In genomic region chr21:28632718-28633408, GRCh38 we compare ENCODE assay signal across 12 cellular contexts.
DNase-seq lines count a peak whose midpoint lies in the region; FAIRE-seq and TF ChIP-seq lines count a peak whose summit lies in the region.
"Had no signal": no experiment of that assay in that cellular context is flagged by ENCODE, and none has a peak within 500 bp of the region (broad histone marks: within the 10 kb centered on the region; RNA-seq: fewer than 3 reads in every experiment).

No MANE protein-coding gene starts in this region.

- DNase-seq in HTR-8/SVneo (ENCODE audit: insufficient read length, low spot score) (peak; percentile 29), MCF 10A (ENCODE audit: unreplicated experiment) (peak; percentile 74), hepatic stellate cell (ENCODE audit: low spot score) (peak; percentile 19), HAP-1 (ENCODE audit: low spot score in 2 of 2) (no peak), HUDEP-2 (lab: John Stamatoyannopoulos, UW; ENCODE audit: unreplicated experiment in 76 of 76) (no peak), SK-N-DZ (ENCODE audit: low spot score) (no peak), MV-4-11 (lab: John Stamatoyannopoulos, UW) (no peak)
- DNase-seq: foreskin melanocyte, NCI-H1436, SW 1271 had no signal

- peak; percentile 42 for FAIRE-seq in HTR-8/SVneo (lab: Jason Lieb, UNC)

- peak overlapping the region; percentile 84 for H3K27ac Mint-ChIP-seq in MCF 10A (ENCODE audit: low read depth, unreplicated experiment)
- H3K27ac Mint-ChIP-seq: stimulated activated memory B cell treated with anti-CD40 and anti-IgM and Interleukin-4, amounts not matched to agents 10 μg/mL and 1 μg/mL and 100 μg/mL, for 72 hours had no signal

- no peaks in the 10 kb centered on the region for H3K9me3 Mint-ChIP-seq in MCF 10A (ENCODE audit: unreplicated experiment)

- CTCF ChIA-PET in MCF 10A (lab: Yijun Ruan, JAX): interaction anchor here (0.6 to 4.2 kb wide), 7 partner anchors 61 to 1803 kb away, joined by 3 to 22 read pairs (median 4); no protein-coding TSS in a partner anchor

- H3K4me3 Mint-ChIP-seq in MCF 10A (ENCODE audit: unreplicated experiment): peak overlapping the region; percentile 19
- H3K4me3 Mint-ChIP-seq: stimulated activated memory B cell treated with anti-CD40 and anti-IgM and Interleukin-4, amounts not matched to agents 10 μg/mL and 1 μg/mL and 100 μg/mL, for 72 hours had no signal

- H3K27me3 Mint-ChIP-seq in MCF 10A (ENCODE audit: insufficient read depth, unreplicated experiment): no peaks in the 10 kb centered on the region
- H3K27me3 Mint-ChIP-seq: stimulated activated memory B cell treated with anti-CD40 and anti-IgM and Interleukin-4, amounts not matched to agents 10 μg/mL and 1 μg/mL and 100 μg/mL, for 72 hours had no signal

- H3K4me3 ChIP-seq in subcutaneous abdominal adipose tissue (ENCODE audit: low read depth in 1 of 5, low read length in 5 of 5): peak overlapping the region in 2 of 5 donors; percentile 4 to 35
- no peak overlapping the region for H3K4me3 ChIP-seq in HAP-1

- H3K9me3 ChIP-seq in subcutaneous abdominal adipose tissue (ENCODE audit: control insufficient read depth in 5 of 5, low read length in 5 of 5): no peaks in the 10 kb centered on the region
- H3K9me3 ChIP-seq in HAP-1: peaks cover 2% of the 10 kb centered on the region; the same call in 1 of the 2 replicates

- intact Hi-C loops in MCF 10A (cut with micrococcal nuclease): loop anchor here (10.0 kb wide), 3 partner anchors 52 to 1788 kb away; partner anchors contain the start of gene ADAMTS1

- H3K27me3 ChIP-seq in subcutaneous abdominal adipose tissue (ENCODE audit: control insufficient read depth in 5 of 5, insufficient read depth in 4 of 5, low read length in 5 of 5) (no peaks in the 10 kb centered on the region), HAP-1 (ENCODE audit: low read depth) (no peaks in the 10 kb centered on the region)

- no peak for TF ChIP-seq CTCF in MCF 10A (IDR thresholded peaks at IDR 0.05; ENCODE audit: unreplicated experiment)

- H3K36me3 ChIP-seq in subcutaneous abdominal adipose tissue (ENCODE audit: control insufficient read depth in 5 of 5, insufficient read depth in 5 of 5, low read length in 5 of 5) (no peaks in the 10 kb centered on the region), HAP-1 (replicated peaks) (no peaks in the 10 kb centered on the region)

- BruUV-seq in MCF 10A (replicated peaks; lab: Mats Ljungman, UMichigan): no TSS peak

- peaks cover 41% of the 10 kb centered on the region for H3K4me1 Mint-ChIP-seq in MCF 10A (ENCODE audit: insufficient read depth, unreplicated experiment)
- H3K4me1 Mint-ChIP-seq: stimulated activated memory B cell treated with anti-CD40 and anti-IgM and Interleukin-4, amounts not matched to agents 10 μg/mL and 1 μg/mL and 100 μg/mL, for 72 hours had no signal

- H3K4me1 ChIP-seq in subcutaneous abdominal adipose tissue (ENCODE audit: control insufficient read depth in 5 of 5, insufficient read depth in 5 of 5, low read length in 5 of 5) (peaks cover 1 to 22% (median 13%) of the 10 kb centered on the region in 5 donors), HAP-1 (no peaks in the 10 kb centered on the region)

- peak overlapping the region; percentile 74 for H3K27ac ChIP-seq in subcutaneous abdominal adipose tissue (ENCODE audit: low read depth, low read length)

- in situ Hi-C loops in HAP-1 (cut with MboI; ENCODE audit: low sequenced_read_pairs): no loop called here

- H3K9ac ChIP-seq in subcutaneous abdominal adipose tissue (ENCODE audit: low read length in 5 of 5): peak overlapping the region in 3 of 5 donors; percentile 25 to 48 (median 39)

- H3K36me3 Mint-ChIP-seq in MCF 10A (ENCODE audit: insufficient read depth, unreplicated experiment): no peaks in the 10 kb centered on the region
- H3K36me3 Mint-ChIP-seq: stimulated activated memory B cell treated with anti-CD40 and anti-IgM and Interleukin-4, amounts not matched to agents 10 μg/mL and 1 μg/mL and 100 μg/mL, for 72 hours had no signal

- POLR2A ChIA-PET in MCF 10A (lab: Yijun Ruan, JAX): interaction anchor here (0.5 to 2.9 kb wide), 18 partner anchors 8 to 391 kb away, joined by 3 to 25 read pairs (median 4); no protein-coding TSS in a partner anchor

Comparison
In these comparisons a context has a peak if more than half of its experiments do, and no peak if none do; other contexts are left out.
1. DNase-seq: peak in HTR-8/SVneo (single experiment), MCF 10A (single experiment) and hepatic stellate cell (single experiment); none in HAP-1 (0 of 2), HUDEP-2 (0 of 76), SK-N-DZ (single experiment) and MV-4-11 (single experiment).